ENCODE assay signal across 23 cellular contexts in the genomic region with DNA sequence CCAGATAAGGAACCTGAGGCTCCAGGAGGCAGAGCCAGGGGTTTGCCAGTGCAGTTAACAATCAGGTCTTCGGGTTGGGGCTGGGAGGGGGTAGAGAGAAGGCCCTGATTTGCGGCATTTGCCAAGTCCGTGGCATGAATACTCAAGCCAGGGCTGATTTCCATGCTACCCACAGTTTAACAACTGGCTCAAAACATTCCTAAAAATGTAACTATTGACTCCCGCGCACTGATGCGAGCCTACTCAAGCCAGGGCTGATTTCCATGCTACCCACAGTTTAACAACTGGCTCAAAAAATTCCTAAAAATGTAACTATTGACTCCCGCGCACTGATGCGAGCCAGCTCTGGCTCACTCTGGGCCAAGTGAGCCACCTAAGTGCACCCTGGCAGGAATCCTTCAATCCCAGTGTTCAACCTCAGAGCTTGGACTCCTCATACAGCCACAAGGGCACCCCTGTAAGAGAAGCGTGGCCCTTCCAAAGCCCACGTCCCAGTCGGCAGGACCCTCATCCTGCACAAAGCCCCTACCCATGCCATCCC.
"Had no signal": no experiment of that assay in that cellular context is flagged by ENCODE, and none has a peak within 500 bp of the region (broad histone marks: within the 10 kb centered on the region; RNA-seq: fewer than 3 reads in every experiment).

No MANE protein-coding gene starts in this region.

- H3K4me2 ChIP-seq: SK-N-SH had no signal

- H3K36me3 ChIP-seq: MG63 had no signal

- H3K9ac ChIP-seq: SK-N-SH had no signal

- H3K27me3 ChIP-seq: MG63 had no signal

- DNase-seq: IMR-90, Karpas-422, KG1, MG63, NCI-H1092, NCI-H1105 treated with DMSO at 0.1 percent for 48 hours, NCI-H1417 treated with DMSO at 0.1 percent for 48 hours, NCI-H146, NCI-H1694 treated with DMSO at 0.1 percent for 48 hours, NCI-H1930, NCI-H2081, NCI-H2107, NCI-H2227 treated with DMSO at 0.1 percent for 48 hours, NCI-H446, NCI-H510A, NCI-H524 treated with DMSO at 0.1 percent for 48 hours, NCI-H774, RPMI8226, SHP77, SK-N-SH, SW 1271 had no signal

- FAIRE-seq: HepG2, RCC 7860 had no signal

- H3K9me3 ChIP-seq: MG63, SK-N-SH had no signal

- ATAC-seq: HepG2 had no signal

- H3K4me3 ChIP-seq: MG63 had no signal
